1 cellular context compared by ENCODE assay signal in genomic region chr10:101969496-101969895, GRCh38.
TF ChIP-seq lines count a peak whose summit lies in the region.

No MANE protein-coding gene starts in this region.

TF ChIP-seq in GM12878, 131 proteins besides CTCF, POLR2A, EP300 and RAD21 (continued from another document):
- TF ChIP-seq TCF7 (IDR thresholded peaks at IDR 0.05; ENCODE audit: borderline replicate concordance) (no peak), ZNF384 (IDR thresholded peaks at IDR 0.05; ENCODE audit: borderline replicate concordance, low read depth, low read length) (no peak), KAT2A (conservative IDR thresholded peaks at IDR 0.05; ENCODE audit: control insufficient read depth, low read depth, low read length) (no peak), POLR2AphosphoS5 (IDR thresholded peaks at IDR 0.05; ENCODE audit: low read length) (peak; percentile 43; the same call in 1 of the 2 replicates)
